Comparison of ENCODE assay signal across 15 cellular contexts in genomic region chr20:41355598-41356203, GRCh38. TPM values are rescaled to one million over a fixed set of nuclear protein-coding genes. Genes with fewer than 3 reads are reported as not detected.
DNase-seq lines count a peak whose midpoint lies in the region; FAIRE-seq and TF ChIP-seq lines count a peak whose summit lies in the region.
"Had no signal": no experiment of that assay in that cellular context is flagged by ENCODE, and none has a peak within 500 bp of the region (broad histone marks: within the 10 kb centered on the region; RNA-seq: fewer than 3 reads in every experiment).

No MANE protein-coding gene starts in this region.

- no peak overlapping the region for H3K9ac ChIP-seq in neuronal stem cell (ENCODE audit: low read depth, low read length, poor library complexity)

- no peaks in the 10 kb centered on the region for H3K79me1 ChIP-seq in neuronal stem cell (ENCODE audit: low read depth, low read length)

- peak overlapping the region; percentile 83 for H3K23ac ChIP-seq in neuronal stem cell (ENCODE audit: low read depth, low read length, poor library complexity)

- H2BK120ac ChIP-seq in neuronal stem cell (ENCODE audit: low read depth, low read length) = no peak overlapping the region

- peaks cover 57% of the 10 kb centered on the region for H3K36me3 ChIP-seq in left ventricle myocardium inferior
- H3K36me3 ChIP-seq in right atrium auricular region = peaks cover 18% of the 10 kb centered on the region
- peaks cover 0 to 2% of the 10 kb centered on the region in 2 donors for H3K36me3 ChIP-seq in neuronal stem cell (replicated peaks in 1 of 2; ENCODE audit: control insufficient read depth in 2 of 2, insufficient read depth in 2 of 2, low read length in 2 of 2)
- H3K36me3 ChIP-seq: BE2C had no signal

- H3K18ac ChIP-seq in neuronal stem cell (ENCODE audit: low read length) = no peak overlapping the region

- H3K9me3 ChIP-seq in left ventricle myocardium inferior (replicated peaks) (no peaks in the 10 kb centered on the region), right atrium auricular region (no peaks in the 10 kb centered on the region), neuronal stem cell (replicated peaks in 1 of 2; ENCODE audit: control insufficient read depth in 2 of 2, insufficient read depth in 1 of 2, low read depth in 1 of 2, low read length in 2 of 2) (no peaks in the 10 kb centered on the region)
- H3K9me3 ChIP-seq: BE2C had no signal

- H2BK15ac ChIP-seq in neuronal stem cell (ENCODE audit: low read length) = no peak overlapping the region

- H2BK5ac ChIP-seq in neuronal stem cell (ENCODE audit: low read length) = peak overlapping the region; percentile 10

- no peak overlapping the region for H3K4me2 ChIP-seq in neuronal stem cell (ENCODE audit: insufficient read depth, low read length, poor library complexity, severe bottlenecking)

- H3K14ac ChIP-seq in neuronal stem cell (ENCODE audit: low read length) = no peak overlapping the region

- H3K4me3 ChIP-seq in left ventricle myocardium inferior = no peak overlapping the region
- H3K4me3 ChIP-seq in right atrium auricular region = no peak overlapping the region
- no peak overlapping the region for H3K4me3 ChIP-seq in neuronal stem cell (ENCODE audit: low read length in 2 of 2)

- H3K27me3 ChIP-seq in left ventricle myocardium inferior (ENCODE audit: low read depth) (no peaks in the 10 kb centered on the region), right atrium auricular region (no peaks in the 10 kb centered on the region), neuronal stem cell (ENCODE audit: control insufficient read depth in 3 of 3, insufficient read depth in 3 of 3, low read depth in 1 of 3, low read length in 3 of 3) (no peaks in the 10 kb centered on the region)
- H3K27me3 ChIP-seq: BE2C had no signal

- H4K91ac ChIP-seq in neuronal stem cell (ENCODE audit: low read depth, low read length, poor library complexity) = no peak overlapping the region

- no CpG with 5 or more reads among the region's 7 CpGs for WGBS in neuronal stem cell (ENCODE audit: extremely low coverage in 2 of 2, insufficient read length in 2 of 2, insufficient replicate concordance in 1 of 2), 2 donors

- DNase-seq in left ventricle myocardium inferior (no peak), right atrium auricular region (ENCODE audit: low spot score) (no peak), HTR-8/SVneo (ENCODE audit: insufficient read length, low spot score) (no peak), neuronal stem cell (ENCODE audit: low spot score) (no peak), AML-193 (lab: John Stamatoyannopoulos, UW) (no peak), T1000 (lab: John Stamatoyannopoulos, UW) (no peak)
- DNase-seq: BE2C; CD4-positive, alpha-beta T cell; DMS153; DMS79; GF-D8; GOT3; H7 had no signal

- no peak for TF ChIP-seq CTCF in left ventricle myocardium inferior (IDR thresholded peaks at IDR 0.05; ENCODE audit: borderline replicate concordance)
- TF ChIP-seq CTCF in right atrium auricular region (IDR thresholded peaks at IDR 0.05) = no peak

- H3K27ac ChIP-seq in left ventricle myocardium inferior (replicated peaks) (peak overlapping the region; percentile 27), right atrium auricular region (no peak overlapping the region), neuronal stem cell (replicated peaks; ENCODE audit: low read length) (no peak overlapping the region)
- H3K27ac ChIP-seq: C4-2B had no signal

- H4K8ac ChIP-seq in neuronal stem cell (ENCODE audit: low read depth, low read length) = no peak overlapping the region

- no peak overlapping the region for H2BK12ac ChIP-seq in neuronal stem cell (ENCODE audit: low read length)

- peaks cover 35% of the 10 kb centered on the region for H3K4me1 ChIP-seq in left ventricle myocardium inferior
- H3K4me1 ChIP-seq in right atrium auricular region = peaks cover 0 to 16% of the 10 kb centered on the region in 2 donors
- no peaks in the 10 kb centered on the region for H3K4me1 ChIP-seq in neuronal stem cell (ENCODE audit: control insufficient read depth in 2 of 2, insufficient read depth in 1 of 2, low read depth in 1 of 2, low read length in 2 of 2)
- H3K4me1 ChIP-seq: BE2C had no signal

- H2AK5ac ChIP-seq in neuronal stem cell (ENCODE audit: low read depth, low read length) = no peak overlapping the region

- intact Hi-C loops in left ventricle myocardium inferior (cut with micrococcal nuclease) = no loop called here

- no peak overlapping the region for H2AFZ ChIP-seq in neuronal stem cell (ENCODE audit: low read length)

- H3K4ac ChIP-seq in neuronal stem cell (ENCODE audit: low read length) = no peak overlapping the region

- peak; percentile 55 for FAIRE-seq in HTR-8/SVneo (lab: Jason Lieb, UNC)

RNA-seq across cellular contexts. Expression of gene EMILIN3, which starts 10.9 kb away (rescaled TPM):
- total RNA-seq in left ventricle myocardium inferior (4.2 TPM), right atrium auricular region (1 to 10 TPM; 1.8 to 4.9 TPM)
- polyA plus RNA-seq in neuronal stem cell (2013, experiment 1 of 2) = 5.3 TPM
- polyA plus RNA-seq in neuronal stem cell (2013, experiment 2 of 2) = 5.2 TPM
- total RNA-seq: A172 had no signal

RNA-seq across cellular contexts. Expression of gene LPIN3, which starts 15.1 kb away (rescaled TPM):
- total RNA-seq in left ventricle myocardium inferior = 19.9 TPM
- total RNA-seq in right atrium auricular region = 10 to 100 TPM in 1 of 2 donors, 1 to 10 TPM in 1; 9.7 to 13.7 TPM
- 3.8 TPM for polyA plus RNA-seq in neuronal stem cell (2013, experiment 1 of 2)
- polyA plus RNA-seq in neuronal stem cell (2013, experiment 2 of 2) = 3.5 TPM

RNA-seq across cellular contexts. Expression of gene ZHX3, which starts 38.2 kb away (rescaled TPM):
- total RNA-seq in left ventricle myocardium inferior (34.6 TPM), right atrium auricular region (10 to 100 TPM; 23.8 to 25.7 TPM)
- 4.7 TPM for polyA plus RNA-seq in neuronal stem cell (2013, experiment 1 of 2)
- 4.6 TPM for polyA plus RNA-seq in neuronal stem cell (2013, experiment 2 of 2)
